8 cellular contexts compared by ENCODE assay signal in genomic region chr10:3067859-3068179, GRCh38. TPM values are rescaled to one million over a fixed set of nuclear protein-coding genes. Genes with fewer than 3 reads are reported as not detected.
DNase-seq lines count a peak whose midpoint lies in the region; ATAC-seq, FAIRE-seq and TF ChIP-seq lines count a peak whose summit lies in the region.

No MANE protein-coding gene starts in this region.

- BruUV-seq in Calu3 (replicated peaks; lab: Mats Ljungman, UMichigan): no TSS peak

- H3K4me2 ChIP-seq in H1 (ENCODE audit: insufficient read depth in 1 of 2, low read depth in 2 of 2, low read length in 2 of 2): peak overlapping the region; percentile 88 to 94
- H3K4me2 ChIP-seq in neuronal stem cell (ENCODE audit: insufficient read depth, low read length, poor library complexity, severe bottlenecking): peak overlapping the region; percentile 98

- TF ChIP-seq POLR2A in H1 (IDR thresholded peaks at IDR 0.05; ENCODE audit: control extremely low read depth in 1 of 2, low read depth in 2 of 2, low read length in 2 of 2): no peak

- 0% methylated on average over 6 of the region's 29 CpGs; no CpG with 5 or more reads in 1 of the 2 experiments for WGBS in H1 (ENCODE audit: extremely low coverage in 1 of 2, insufficient coverage in 1 of 2, insufficient read length in 1 of 2, insufficient replicate concordance in 2 of 2, low coverage in 1 of 2, low lambda C conversion rate in 2 of 2, missing lambda C conversion rate in 1 of 2), 2 experiments
- no CpG with 5 or more reads among the region's 29 CpGs for WGBS in neuronal stem cell (ENCODE audit: extremely low coverage in 2 of 2, insufficient read length in 2 of 2, insufficient replicate concordance in 1 of 2), 2 donors

- TF ChIP-seq EP300 in H1 (IDR thresholded peaks at IDR 0.05; ENCODE audit: borderline replicate concordance in 1 of 2, low read depth in 2 of 2, low read length in 2 of 2): no peak

- H3K4me3 Mint-ChIP-seq in Calu3 (ENCODE audit: low read depth, unreplicated experiment): peak overlapping the region; percentile 99

- H4K91ac ChIP-seq in H1 (replicated peaks; ENCODE audit: insufficient read length, low read length) (no peak overlapping the region), neuronal stem cell (ENCODE audit: low read depth, low read length, poor library complexity) (no peak overlapping the region)

- no peaks in the 10 kb centered on the region for H3K27me3 Mint-ChIP-seq in Calu3 (ENCODE audit: unreplicated experiment)

- H3K4ac ChIP-seq in H1 (replicated peaks; ENCODE audit: insufficient read length, low read depth, low read length) (no peak overlapping the region), neuronal stem cell (ENCODE audit: low read length) (no peak overlapping the region)

- H3K14ac ChIP-seq in H1 (ENCODE audit: insufficient read length) (no peak overlapping the region), neuronal stem cell (ENCODE audit: low read length) (peak overlapping the region; percentile 92)

- TF ChIP-seq CTCF in Calu3 (IDR thresholded peaks at IDR 0.05; ENCODE audit: unreplicated experiment) (no peak), H1 (IDR thresholded peaks at IDR 0.05; ENCODE audit: control extremely low read depth in 1 of 3, insufficient read depth in 1 of 3, low read depth in 1 of 3, low read length in 3 of 3) (no peak)

- no peak overlapping the region for H2AK5ac ChIP-seq in H1 (ENCODE audit: low read depth, low read length)
- no peak overlapping the region for H2AK5ac ChIP-seq in neuronal stem cell (ENCODE audit: low read depth, low read length)

- H3K4me1 Mint-ChIP-seq in Calu3 (ENCODE audit: low read depth, unreplicated experiment): peaks cover 35% of the 10 kb centered on the region

- H2BK12ac ChIP-seq in H1 (ENCODE audit: low read depth, low read length) (no peak overlapping the region), neuronal stem cell (ENCODE audit: low read length) (no peak overlapping the region)

- intact Hi-C loops in Calu3 (cut with micrococcal nuclease; ENCODE audit: unreplicated experiment): no loop called here

- no peak overlapping the region for H2BK5ac ChIP-seq in H1 (ENCODE audit: low read depth, low read length)
- H2BK5ac ChIP-seq in neuronal stem cell (ENCODE audit: low read length): peak overlapping the region; percentile 36

- H2BK15ac ChIP-seq in H1 (ENCODE audit: low read length): no peak overlapping the region
- no peak overlapping the region for H2BK15ac ChIP-seq in neuronal stem cell (ENCODE audit: low read length)

- peaks cover 33% of the 10 kb centered on the region for H3K36me3 ChIP-seq in NT2/D1 (ENCODE audit: insufficient read depth, insufficient read length, low read length)
- H3K36me3 ChIP-seq in H1 (ENCODE audit: control insufficient read depth in 2 of 4, insufficient read depth in 4 of 4, low read length in 3 of 4): peaks cover 0 to 19% (median 2%) of the 10 kb centered on the region in 4 experiments; a peak in 4 of 8 replicates
- no peaks in the 10 kb centered on the region for H3K36me3 ChIP-seq in neuronal stem cell (replicated peaks in 1 of 2; ENCODE audit: control insufficient read depth in 2 of 2, insufficient read depth in 2 of 2, low read length in 2 of 2)

- H2BK20ac ChIP-seq in H1 (ENCODE audit: low read length): no peak overlapping the region

- peaks cover 56% of the 10 kb centered on the region for H3K36me3 Mint-ChIP-seq in Calu3 (ENCODE audit: insufficient read depth, unreplicated experiment)

- H4K8ac ChIP-seq in H1 (ENCODE audit: extremely low read depth, insufficient read depth, low read length) (no peak overlapping the region; the same call in 1 of the 2 replicates), neuronal stem cell (ENCODE audit: low read depth, low read length) (no peak overlapping the region)

- ATAC-seq in GM21381 (IDR thresholded peaks at IDR 0.05; ENCODE audit: unreplicated experiment): peak; percentile 3

- no peak overlapping the region for H2BK120ac ChIP-seq in H1 (replicated peaks; ENCODE audit: low read depth, low read length)
- H2BK120ac ChIP-seq in neuronal stem cell (ENCODE audit: low read depth, low read length): no peak overlapping the region

- H3K23ac ChIP-seq in H1 (ENCODE audit: insufficient read length) (no peak overlapping the region), neuronal stem cell (ENCODE audit: low read depth, low read length, poor library complexity) (peak overlapping the region; percentile 71)

- H3K27me3 ChIP-seq in NT2/D1 (ENCODE audit: insufficient read depth, insufficient read length) (peaks cover 18% of the 10 kb centered on the region), H1 (replicated peaks in 1 of 4; ENCODE audit: control insufficient read depth in 3 of 4, extremely low read depth in 1 of 4, insufficient read depth in 3 of 4, low read length in 3 of 4) (peaks cover 0 to 15% (median 12%) of the 10 kb centered on the region in 4 experiments; a peak in 6 of 7 replicates), neuronal stem cell (ENCODE audit: control insufficient read depth in 3 of 3, insufficient read depth in 3 of 3, low read depth in 1 of 3, low read length in 3 of 3) (peaks cover 4 to 42% (median 17%) of the 10 kb centered on the region in 3 experiments)

- H4K20me1 ChIP-seq in H1 (replicated peaks in 1 of 2; ENCODE audit: control insufficient read depth in 1 of 2, insufficient read depth in 2 of 2, low read length in 2 of 2): peaks cover 2 to 23% of the 10 kb centered on the region in 2 experiments

- CTCF ChIA-PET in Calu3 (lab: Charles Lee) (no interaction called here), H1 (lab: Charles Lee; ENCODE audit: partially characterized antibody) (no interaction called here)

- H2AFZ ChIP-seq in H1 (ENCODE audit: low read length) (no peak overlapping the region), neuronal stem cell (ENCODE audit: low read length) (peak overlapping the region; percentile 96)

- peaks cover 10% of the 10 kb centered on the region for H3K79me1 ChIP-seq in H1 (ENCODE audit: low read depth, low read length)
- no peaks in the 10 kb centered on the region for H3K79me1 ChIP-seq in neuronal stem cell (ENCODE audit: low read depth, low read length)

- H3K23me2 ChIP-seq in H1 (ENCODE audit: low read depth, low read length): peaks cover 16% of the 10 kb centered on the region; the same call in 1 of the 2 replicates

- peak overlapping the region; percentile 42 for H3K56ac ChIP-seq in H1 (replicated peaks; ENCODE audit: insufficient read length, low read depth, low read length)

- H3K9me3 ChIP-seq in NT2/D1 (ENCODE audit: insufficient read depth, low read length): no peaks in the 10 kb centered on the region
- H3K9me3 ChIP-seq in H1 (ENCODE audit: insufficient read depth in 2 of 2, low read depth in 1 of 2, low read length in 1 of 2): no peaks in the 10 kb centered on the region
- H3K9me3 ChIP-seq in neuronal stem cell (replicated peaks in 1 of 2; ENCODE audit: control insufficient read depth in 2 of 2, insufficient read depth in 1 of 2, low read depth in 1 of 2, low read length in 2 of 2): no peaks in the 10 kb centered on the region

- peak overlapping the region; percentile 85 for H3K27ac Mint-ChIP-seq in Calu3 (ENCODE audit: unreplicated experiment)

- H3K9ac ChIP-seq in NT2/D1 (ENCODE audit: insufficient read length, low read depth) (peak overlapping the region; percentile 91), H1 (replicated peaks in 1 of 4; ENCODE audit: extremely low read depth in 1 of 4, low read depth in 3 of 4, low read length in 3 of 4) (peak overlapping the region in 2 of 4 experiments; percentile 14 to 54; a peak in 3 of 7 replicates), neuronal stem cell (ENCODE audit: low read depth, low read length, poor library complexity) (peak overlapping the region; percentile 81)

- peaks cover 7% of the 10 kb centered on the region for H3K4me1 ChIP-seq in NT2/D1 (ENCODE audit: insufficient read depth, insufficient read length)
- H3K4me1 ChIP-seq in H1 (replicated peaks in 1 of 4; ENCODE audit: control insufficient read depth in 3 of 4, insufficient read depth in 4 of 4, low read length in 3 of 4): peaks cover 3 to 14% (median 4%) of the 10 kb centered on the region in 4 experiments; a peak in 6 of 7 replicates
- H3K4me1 ChIP-seq in neuronal stem cell (ENCODE audit: control insufficient read depth in 2 of 2, insufficient read depth in 1 of 2, low read depth in 1 of 2, low read length in 2 of 2): peaks cover 0 to 3% of the 10 kb centered on the region in 2 donors

- H3K79me2 ChIP-seq in H1 (ENCODE audit: control insufficient read depth in 1 of 2, insufficient read depth in 2 of 2, low read length in 2 of 2): peaks cover 25 to 41% of the 10 kb centered on the region in 2 experiments

- no peak for FAIRE-seq in H1 (lab: Jason Lieb, UNC)

- POLR2A ChIA-PET in H1 (lab: Charles Lee; ENCODE audit: partially characterized antibody): interaction anchor here (0.7 to 3.0 kb wide), 6 partner anchors 9 to 785 kb away, joined by 3 to 18 read pairs (median 3); no protein-coding TSS in a partner anchor

- peak overlapping the region; percentile 75 for H3K4me3 ChIP-seq in NT2/D1 (ENCODE audit: insufficient read length, low read depth)
- peak overlapping the region; percentile 67 to 100 (median 88) for H3K4me3 ChIP-seq in H1 (ENCODE audit: extremely low read depth in 1 of 4, insufficient read depth in 2 of 4, low read depth in 3 of 4, low read length in 4 of 4)
- H3K4me3 ChIP-seq in neuronal stem cell (ENCODE audit: low read length in 2 of 2): peak overlapping the region; percentile 53 to 89

- TF ChIP-seq RAD21 in H1 (IDR thresholded peaks at IDR 0.05 in 1 of 2, conservative IDR thresholded peaks at IDR 0.05 in 1 of 2; ENCODE audit: low read depth in 2 of 2, low read length in 2 of 2): no peak

- H3K9me3 Mint-ChIP-seq in Calu3 (ENCODE audit: low read depth, unreplicated experiment): no peaks in the 10 kb centered on the region

- no peak overlapping the region for H4K5ac ChIP-seq in H1 (ENCODE audit: insufficient read length, low read depth, low read length)

- no peak overlapping the region for H3K27ac ChIP-seq in H1 (ENCODE audit: low read depth, low read length)
- no peak overlapping the region for H3K27ac ChIP-seq in neuronal stem cell (replicated peaks; ENCODE audit: low read length)

- DNase-seq in Calu3 (no peak), NT2/D1 (ENCODE audit: low read depth, low spot score) (no peak), H1 (ENCODE audit: low read depth in 1 of 2, low spot score in 2 of 2) (peak in 1 of 2 experiments; percentile 67), neuronal stem cell (ENCODE audit: low spot score) (no peak), NCI-H345 (lab: John Stamatoyannopoulos, UW) (no peak), superior temporal gyrus (ENCODE audit: extremely low spot score) (no peak), NCI-H2196 treated with DMSO at 0.1 percent for 48 hours (lab: John Stamatoyannopoulos, UW; ENCODE audit: unreplicated experiment) (no peak)

- H3K18ac ChIP-seq in H1 (ENCODE audit: extremely low read depth, low read length) (peak overlapping the region; percentile 83), neuronal stem cell (ENCODE audit: low read length) (peak overlapping the region; percentile 96)

RNA-seq across cellular contexts. Expression of gene PFKP, which starts 0.5 kb away (rescaled TPM):
- 253 and 272 TPM in 2 replicates for total RNA-seq in Calu3 (2022)
- 128 TPM in 2 replicates for total RNA-seq in H1 (2021; fragmentation: NEBNext Ultra II Directional; extraction: Animal tissue kit (Norgen Biotek cat#: 25700))
- 51.2 and 76.9 TPM in 2 replicates for polyA plus RNA-seq in H1 (2011; rRNA removed)
- polyA plus RNA-seq in H1 (2011; cell fraction: cytosol; rRNA removed): 68.1 TPM
- polyA plus RNA-seq in H1 (2011; cell fraction: nucleus; rRNA removed): 135 TPM
- polyA plus RNA-seq in H1 (2012, experiment 1 of 2): 83.6 to 123 TPM (median 119 TPM) in 4 replicates
- 93.7 TPM for polyA plus RNA-seq in H1 (2012, experiment 2 of 2)
- 63.5 TPM for polyA plus RNA-seq in H1 (2013, experiment 1 of 2)
- 58.9 TPM for polyA plus RNA-seq in H1 (2013, experiment 2 of 2)
- polyA minus RNA-seq in H1 (2011; rRNA and poly(A)+ RNA removed): 45.6 and 46.7 TPM in 2 replicates
- 55.2 TPM for polyA minus RNA-seq in H1 (2011; cell fraction: cytosol; rRNA and poly(A)+ RNA removed)
- 47.8 TPM for polyA minus RNA-seq in H1 (2011; cell fraction: nucleus; rRNA and poly(A)+ RNA removed)
- 21.1 TPM for polyA plus RNA-seq in neuronal stem cell (2013, experiment 1 of 2)
- polyA plus RNA-seq in neuronal stem cell (2013, experiment 2 of 2): 21.1 TPM
